ENCODE assay signal across 8 cellular contexts in genomic region chr17:75288784-75289121, GRCh38. TPM values are rescaled to one million over a fixed set of nuclear protein-coding genes. Genes with fewer than 3 reads are reported as not detected.
DNase-seq lines count a peak whose midpoint lies in the region; ATAC-seq and TF ChIP-seq lines count a peak whose summit lies in the region.

No MANE protein-coding gene starts in this region.

- no peak for TF ChIP-seq RAD21 in Ishikawa (IDR thresholded peaks at IDR 0.05; ENCODE audit: low read depth)

- TF ChIP-seq EP300 in Ishikawa (IDR thresholded peaks at IDR 0.05; ENCODE audit: borderline replicate concordance), result no peak

- no peak overlapping the region for H2BK15ac ChIP-seq in mesendoderm (replicated peaks; ENCODE audit: low read depth)

- no peak for TF ChIP-seq CTCF in dorsolateral prefrontal cortex (IDR thresholded peaks at IDR 0.05 in 54 of 56, conservative IDR thresholded peaks at IDR 0.05 in 2 of 56; ENCODE audit: low read depth in 1 of 56, partially characterized antibody in 56 of 56)

- peak; percentile 92 for DNase-seq in DMS53 (lab: John Stamatoyannopoulos, UW)
- peak; percentile 64 to 75 for DNase-seq in SHP77 (lab: John Stamatoyannopoulos, UW)
- DNase-seq in dorsolateral prefrontal cortex, result no peak
- peak; percentile 57 for DNase-seq in mesendoderm
- DNase-seq in hippocampal formation (lab: John Stamatoyannopoulos, UW), result no peak

- no peaks in the 10 kb centered on the region for H3K79me1 ChIP-seq in mesendoderm (ENCODE audit: low read length)

- H3K9me3 ChIP-seq in subcutaneous abdominal adipose tissue (ENCODE audit: control insufficient read depth in 5 of 5, low read length in 5 of 5), result no peaks in the 10 kb centered on the region

- peak; percentile 15 for ATAC-seq in GM21528 (IDR thresholded peaks at IDR 0.05; ENCODE audit: low FRiP score, unreplicated experiment)

- H2BK5ac ChIP-seq in mesendoderm (ENCODE audit: low read length), result no peak overlapping the region

- no peak overlapping the region for H2AK5ac ChIP-seq in mesendoderm (ENCODE audit: low read length)

- H3K4ac ChIP-seq in mesendoderm (ENCODE audit: low read depth, low read length), result no peak overlapping the region

- no peaks in the 10 kb centered on the region for H3K27me3 ChIP-seq in dorsolateral prefrontal cortex
- no peaks in the 10 kb centered on the region for H3K27me3 ChIP-seq in mesendoderm (ENCODE audit: insufficient read depth, low read length, poor library complexity)
- H3K27me3 ChIP-seq in subcutaneous abdominal adipose tissue (ENCODE audit: control insufficient read depth in 5 of 5, insufficient read depth in 4 of 5, low read length in 5 of 5), result no peaks in the 10 kb centered on the region

- H3K4me1 ChIP-seq in mesendoderm (ENCODE audit: control insufficient read depth, low read depth, low read length) (no peaks in the 10 kb centered on the region), subcutaneous abdominal adipose tissue (ENCODE audit: control insufficient read depth in 5 of 5, insufficient read depth in 5 of 5, low read length in 5 of 5) (peaks cover 0 to 16% (median 16%) of the 10 kb centered on the region in 5 donors)

- H3K23ac ChIP-seq in mesendoderm (ENCODE audit: low read length), result no peak overlapping the region

- intact Hi-C loops in dorsolateral prefrontal cortex (cut with DNase I), result loop anchor here in 1 of 2 donors (1.0 to 5.0 kb wide), 2 partner anchors 17 to 34 kb away; partner anchors contain the start of gene MIF4GD

- H3K4me2 ChIP-seq in mesendoderm (ENCODE audit: low read length), result peak overlapping the region; percentile 90

- H3K36me3 ChIP-seq in mesendoderm (ENCODE audit: control insufficient read depth, insufficient read depth, low read length), result no peaks in the 10 kb centered on the region
- peaks cover 0 to 19% (median 12%) of the 10 kb centered on the region in 5 donors for H3K36me3 ChIP-seq in subcutaneous abdominal adipose tissue (ENCODE audit: control insufficient read depth in 5 of 5, insufficient read depth in 5 of 5, low read length in 5 of 5)

- WGBS in mesendoderm (ENCODE audit: extremely low coverage, insufficient coverage, low lambda C conversion rate), result no CpG with 5 or more reads among the region's 14 CpGs

- H3K9ac ChIP-seq in mesendoderm (ENCODE audit: low read length) (peak overlapping the region; percentile 70), subcutaneous abdominal adipose tissue (ENCODE audit: low read length in 5 of 5) (peak overlapping the region; percentile 52 to 92 (median 87))

- H3K79me2 ChIP-seq in mesendoderm (ENCODE audit: control insufficient read depth, insufficient read depth, low read length), result no peaks in the 10 kb centered on the region

- no peak overlapping the region for H4K8ac ChIP-seq in mesendoderm (ENCODE audit: low read depth, low read length)

- H4K5ac ChIP-seq in mesendoderm (ENCODE audit: low read length), result no peak overlapping the region

- H3K4me3 ChIP-seq in dorsolateral prefrontal cortex (peak overlapping the region; percentile 53 to 98 (median 86)), mesendoderm (ENCODE audit: low read length) (peak overlapping the region; percentile 50), subcutaneous abdominal adipose tissue (ENCODE audit: low read depth in 1 of 5, low read length in 5 of 5) (peak overlapping the region; percentile 67 to 95 (median 93))

- H3K18ac ChIP-seq in mesendoderm (ENCODE audit: low read length), result no peak overlapping the region

- no peak overlapping the region for H2BK120ac ChIP-seq in mesendoderm (ENCODE audit: low read depth, low read length)

- peak overlapping the region in 50 of 59 donors; percentile 4 to 95 (median 84) for H3K27ac ChIP-seq in dorsolateral prefrontal cortex
- no peak overlapping the region for H3K27ac ChIP-seq in mesendoderm (ENCODE audit: low read depth, low read length)
- H3K27ac ChIP-seq in subcutaneous abdominal adipose tissue (ENCODE audit: low read depth, low read length), result peak overlapping the region; percentile 96

- peak overlapping the region; percentile 86 for H3K56ac ChIP-seq in mesendoderm (ENCODE audit: low read length)

TF ChIP-seq in Ishikawa, 13 proteins besides CTCF, POLR2A, EP300 and RAD21:
- TF ChIP-seq MAX (IDR thresholded peaks at IDR 0.05) (no peak; the same call in 1 of the 2 replicates), TEAD4 (IDR thresholded peaks at IDR 0.05) (peak; percentile 6; the same call in 1 of the 2 replicates)

RNA-seq across cellular contexts. Expression of gene SLC25A19, which starts 0.5 kb away (rescaled TPM):
- 10 to 100 TPM in 116 of 120 experiments, 1 to 10 TPM in 4; 8.5 to 25.5 (median 15.6) TPM for total RNA-seq in dorsolateral prefrontal cortex
- 25.8 TPM for polyA plus RNA-seq in mesendoderm (2013, experiment 1 of 2)
- 28.6 TPM for polyA plus RNA-seq in mesendoderm (2013, experiment 2 of 2)

RNA-seq across cellular contexts. Expression of gene MIF4GD, which starts 17.7 kb away (rescaled TPM):
- total RNA-seq in dorsolateral prefrontal cortex, result 10 to 100 TPM in 111 of 120 experiments, 1 to 10 TPM in 9; 7.9 to 31.1 (median 15.6) TPM
- polyA plus RNA-seq in mesendoderm (2013, experiment 1 of 2), result 7.8 TPM
- 8.2 TPM for polyA plus RNA-seq in mesendoderm (2013, experiment 2 of 2)

RNA-seq across cellular contexts. Expression of gene MRPS7, which starts 27.1 kb away (rescaled TPM):
- total RNA-seq in dorsolateral prefrontal cortex, result 10 to 100 TPM; 33.7 to 71.4 (median 51.1) TPM
- polyA plus RNA-seq in mesendoderm (2013, experiment 1 of 2), result 78.5 TPM
- polyA plus RNA-seq in mesendoderm (2013, experiment 2 of 2), result 78.0 TPM

RNA-seq across cellular contexts. Expression of gene GGA3, which starts 27.3 kb away (rescaled TPM):
- 10 to 100 TPM; 41.9 to 89.7 (median 60.2) TPM for total RNA-seq in dorsolateral prefrontal cortex
- polyA plus RNA-seq in mesendoderm (2013, experiment 1 of 2), result 31.5 TPM
- polyA plus RNA-seq in mesendoderm (2013, experiment 2 of 2), result 31.1 TPM

Comparison
In these comparisons a context has a peak if more than half of its experiments do, and no peak if none do; other contexts are left out.
1. DNase-seq: peak in DMS53 (single experiment), SHP77 (2 of 2) and mesendoderm (single experiment); none in dorsolateral prefrontal cortex (0 of 10) and hippocampal formation (0 of 2).
2. Peak in every context shown above with its lines, with median percentiles within 50 percentile points of each other: H3K4me3 ChIP-seq.